Comparison of ENCODE assay signal across 1 cellular context in genomic region chr11:70397983-70398833, GRCh38.
TF ChIP-seq lines count a peak whose summit lies in the region.

CTTN (plus strand) TSS chr11:70398529; CDS start chr11:70407298, 8,769 bp downstream.

TF ChIP-seq in K562, 482 proteins besides CTCF, POLR2A, EP300 and RAD21 (continued from another document and continues in another):
- TF ChIP-seq RREB1 (CRISPR knock-in tag; IDR thresholded peaks at IDR 0.05): peak; percentile 57; the same call in 1 of the 2 replicates
- no peak for TF ChIP-seq ILK (tag; IDR thresholded peaks at IDR 0.05; ENCODE audit: borderline replicate concordance, low read depth)
- TF ChIP-seq ARID1B (IDR thresholded peaks at IDR 0.05): 0 out of 2 replicates have a peak, but pooled peaks have one; percentile 4
- TF ChIP-seq FOXP4 (CRISPR knock-in tag; IDR thresholded peaks at IDR 0.05; ENCODE audit: borderline replicate concordance): peak; percentile 45; the same call in 1 of the 2 replicates
- peak; percentile 17; the same call in 1 of the 2 replicates for TF ChIP-seq ZNF583 (CRISPR knock-in tag; IDR thresholded peaks at IDR 0.05)
- peak; percentile 81 for TF ChIP-seq SUPT5H (IDR thresholded peaks at IDR 0.05)
- peak; percentile 74 for TF ChIP-seq CXXC5 (CRISPR knock-in tag; IDR thresholded peaks at IDR 0.05)
- TF ChIP-seq TBP (optimal IDR thresholded peaks at IDR 0.05; ENCODE audit: low read depth, low read length): peak; percentile 57
- TF ChIP-seq PATZ1 (CRISPR knock-in tag; IDR thresholded peaks at IDR 0.05; ENCODE audit: borderline replicate concordance): no peak
- peak; percentile 93 for TF ChIP-seq POLR2G (IDR thresholded peaks at IDR 0.05; ENCODE audit: low read depth, low read length)
- peak in 1 of 2 experiments; percentile 43; a peak in 1 of 4 replicates for TF ChIP-seq ZNF639 (CRISPR knock-in tag; conservative IDR thresholded peaks at IDR 0.05 in 1 of 2, IDR thresholded peaks at IDR 0.05 in 1 of 2)
- peak; percentile 88 for TF ChIP-seq MGA (IDR thresholded peaks at IDR 0.05)
